1 cellular context compared by ENCODE assay signal in the genomic region with DNA sequence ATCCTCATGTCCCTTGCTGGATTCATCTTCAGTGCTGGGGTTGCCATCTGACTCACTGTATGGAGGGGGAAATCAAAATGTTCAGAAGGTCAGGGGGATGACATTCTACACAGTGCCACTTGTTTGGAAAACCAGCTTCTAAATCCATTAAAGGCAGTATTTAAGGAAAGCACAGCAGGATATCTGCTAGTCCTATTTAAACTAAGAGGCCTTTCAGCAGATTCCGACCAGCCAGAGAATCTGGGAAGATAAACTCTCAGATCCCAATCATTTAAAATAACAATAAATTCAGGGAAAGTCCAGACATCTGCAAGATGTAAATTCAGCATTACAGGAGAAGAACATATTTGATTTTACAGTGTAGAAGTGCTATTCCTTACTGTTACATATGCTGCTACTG.
TF ChIP-seq lines count a peak whose summit lies in the region.

No MANE protein-coding gene starts in this region.

TF ChIP-seq in K562, 482 proteins besides CTCF, POLR2A, EP300 and RAD21:
- TF ChIP-seq HDAC1 (IDR thresholded peaks at IDR 0.05) (no peak), NFE2 (IDR thresholded peaks at IDR 0.05; ENCODE audit: low read depth) (no peak), ELF1 (tag; IDR thresholded peaks at IDR 0.05) (no peak), ZNF347 (CRISPR knock-in tag; IDR thresholded peaks at IDR 0.05; ENCODE audit: low read depth) (no peak), PYGO2 (tag; IDR thresholded peaks at IDR 0.05) (no peak), HNRNPK (IDR thresholded peaks at IDR 0.05; ENCODE audit: low read depth, low read length, poor library complexity, severe bottlenecking) (no peak), ZNF696 (CRISPR knock-in tag; conservative IDR thresholded peaks at IDR 0.05) (no peak), ZNF551 (CRISPR knock-in tag; IDR thresholded peaks at IDR 0.05) (no peak)
- TF ChIP-seq, protein P1, sequence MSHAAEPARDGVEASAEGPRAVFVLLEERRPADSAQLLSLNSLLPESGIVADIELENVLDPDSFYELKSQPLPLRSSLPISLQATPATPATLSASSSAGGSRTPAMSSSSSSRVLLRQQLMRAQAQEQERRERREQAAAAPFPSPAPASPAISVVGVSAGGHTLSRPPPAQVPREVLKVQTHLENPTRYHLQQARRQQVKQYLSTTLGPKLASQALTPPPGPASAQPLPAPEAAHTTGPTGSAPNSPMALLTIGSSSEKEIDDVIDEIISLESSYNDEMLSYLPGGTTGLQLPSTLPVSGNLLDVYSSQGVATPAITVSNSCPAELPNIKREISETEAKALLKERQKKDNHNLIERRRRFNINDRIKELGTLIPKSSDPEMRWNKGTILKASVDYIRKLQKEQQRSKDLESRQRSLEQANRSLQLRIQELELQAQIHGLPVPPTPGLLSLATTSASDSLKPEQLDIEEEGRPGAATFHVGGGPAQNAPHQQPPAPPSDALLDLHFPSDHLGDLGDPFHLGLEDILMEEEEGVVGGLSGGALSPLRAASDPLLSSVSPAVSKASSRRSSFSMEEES (CRISPR knock-in tag; IDR thresholded peaks at IDR 0.05) = no peak
TF ChIP-seq in K562: peak in this region for 0.
